ENCODE assay signal across 2 cellular contexts in genomic region chr21:34141373-34141772, GRCh38.
TF ChIP-seq lines count a peak whose summit lies in the region.

No MANE protein-coding gene starts in this region.

TF ChIP-seq in WTC11, 78 proteins besides CTCF, POLR2A, EP300 and RAD21 (continued from another document and continues in another):
- TF ChIP-seq USF1 (CRISPR knock-in tag; IDR thresholded peaks at IDR 0.05) (no peak), ZNF263 (CRISPR knock-in tag; IDR thresholded peaks at IDR 0.05; ENCODE audit: low read depth) (no peak), HMGXB4 (CRISPR knock-in tag; IDR thresholded peaks at IDR 0.05) (no peak), ESRRA (CRISPR knock-in tag; IDR thresholded peaks at IDR 0.05; ENCODE audit: borderline replicate concordance) (no peak), AR (CRISPR knock-in tag; IDR thresholded peaks at IDR 0.05) (no peak), IRF1 (CRISPR knock-in tag; IDR thresholded peaks at IDR 0.05) (no peak), SOX15 (CRISPR knock-in tag; IDR thresholded peaks at IDR 0.05) (no peak), CREB1 (CRISPR knock-in tag; IDR thresholded peaks at IDR 0.05) (no peak), GTF2I (CRISPR knock-in tag; conservative IDR thresholded peaks at IDR 0.05) (no peak), ZNF317 (CRISPR knock-in tag; IDR thresholded peaks at IDR 0.05; ENCODE audit: borderline replicate concordance, low read depth) (no peak), NR1H2 (CRISPR knock-in tag; IDR thresholded peaks at IDR 0.05) (no peak), ETV6 (CRISPR knock-in tag; IDR thresholded peaks at IDR 0.05) (no peak)
- TF ChIP-seq, protein P1, sequence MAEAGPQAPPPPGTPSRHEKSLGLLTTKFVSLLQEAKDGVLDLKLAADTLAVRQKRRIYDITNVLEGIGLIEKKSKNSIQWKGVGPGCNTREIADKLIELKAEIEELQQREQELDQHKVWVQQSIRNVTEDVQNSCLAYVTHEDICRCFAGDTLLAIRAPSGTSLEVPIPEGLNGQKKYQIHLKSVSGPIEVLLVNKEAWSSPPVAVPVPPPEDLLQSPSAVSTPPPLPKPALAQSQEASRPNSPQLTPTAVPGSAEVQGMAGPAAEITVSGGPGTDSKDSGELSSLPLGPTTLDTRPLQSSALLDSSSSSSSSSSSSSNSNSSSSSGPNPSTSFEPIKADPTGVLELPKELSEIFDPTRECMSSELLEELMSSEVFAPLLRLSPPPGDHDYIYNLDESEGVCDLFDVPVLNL (CRISPR knock-in tag; IDR thresholded peaks at IDR 0.05; ENCODE audit: borderline replicate concordance, low read depth): no peak
- TF ChIP-seq, protein P2, sequence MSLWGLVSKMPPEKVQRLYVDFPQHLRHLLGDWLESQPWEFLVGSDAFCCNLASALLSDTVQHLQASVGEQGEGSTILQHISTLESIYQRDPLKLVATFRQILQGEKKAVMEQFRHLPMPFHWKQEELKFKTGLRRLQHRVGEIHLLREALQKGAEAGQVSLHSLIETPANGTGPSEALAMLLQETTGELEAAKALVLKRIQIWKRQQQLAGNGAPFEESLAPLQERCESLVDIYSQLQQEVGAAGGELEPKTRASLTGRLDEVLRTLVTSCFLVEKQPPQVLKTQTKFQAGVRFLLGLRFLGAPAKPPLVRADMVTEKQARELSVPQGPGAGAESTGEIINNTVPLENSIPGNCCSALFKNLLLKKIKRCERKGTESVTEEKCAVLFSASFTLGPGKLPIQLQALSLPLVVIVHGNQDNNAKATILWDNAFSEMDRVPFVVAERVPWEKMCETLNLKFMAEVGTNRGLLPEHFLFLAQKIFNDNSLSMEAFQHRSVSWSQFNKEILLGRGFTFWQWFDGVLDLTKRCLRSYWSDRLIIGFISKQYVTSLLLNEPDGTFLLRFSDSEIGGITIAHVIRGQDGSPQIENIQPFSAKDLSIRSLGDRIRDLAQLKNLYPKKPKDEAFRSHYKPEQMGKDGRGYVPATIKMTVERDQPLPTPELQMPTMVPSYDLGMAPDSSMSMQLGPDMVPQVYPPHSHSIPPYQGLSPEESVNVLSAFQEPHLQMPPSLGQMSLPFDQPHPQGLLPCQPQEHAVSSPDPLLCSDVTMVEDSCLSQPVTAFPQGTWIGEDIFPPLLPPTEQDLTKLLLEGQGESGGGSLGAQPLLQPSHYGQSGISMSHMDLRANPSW (CRISPR knock-in tag; conservative IDR thresholded peaks at IDR 0.05; ENCODE audit: low read depth): no peak
- TF ChIP-seq, protein P3, sequence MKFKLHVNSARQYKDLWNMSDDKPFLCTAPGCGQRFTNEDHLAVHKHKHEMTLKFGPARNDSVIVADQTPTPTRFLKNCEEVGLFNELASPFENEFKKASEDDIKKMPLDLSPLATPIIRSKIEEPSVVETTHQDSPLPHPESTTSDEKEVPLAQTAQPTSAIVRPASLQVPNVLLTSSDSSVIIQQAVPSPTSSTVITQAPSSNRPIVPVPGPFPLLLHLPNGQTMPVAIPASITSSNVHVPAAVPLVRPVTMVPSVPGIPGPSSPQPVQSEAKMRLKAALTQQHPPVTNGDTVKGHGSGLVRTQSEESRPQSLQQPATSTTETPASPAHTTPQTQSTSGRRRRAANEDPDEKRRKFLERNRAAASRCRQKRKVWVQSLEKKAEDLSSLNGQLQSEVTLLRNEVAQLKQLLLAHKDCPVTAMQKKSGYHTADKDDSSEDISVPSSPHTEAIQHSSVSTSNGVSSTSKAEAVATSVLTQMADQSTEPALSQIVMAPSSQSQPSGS (CRISPR knock-in tag; IDR thresholded peaks at IDR 0.05; ENCODE audit: borderline replicate concordance, low read depth): no peak

TF ChIP-seq in liver, 16 proteins besides CTCF, POLR2A, EP300 and RAD21 (continued from another document):
- TF ChIP-seq, protein P4, sequence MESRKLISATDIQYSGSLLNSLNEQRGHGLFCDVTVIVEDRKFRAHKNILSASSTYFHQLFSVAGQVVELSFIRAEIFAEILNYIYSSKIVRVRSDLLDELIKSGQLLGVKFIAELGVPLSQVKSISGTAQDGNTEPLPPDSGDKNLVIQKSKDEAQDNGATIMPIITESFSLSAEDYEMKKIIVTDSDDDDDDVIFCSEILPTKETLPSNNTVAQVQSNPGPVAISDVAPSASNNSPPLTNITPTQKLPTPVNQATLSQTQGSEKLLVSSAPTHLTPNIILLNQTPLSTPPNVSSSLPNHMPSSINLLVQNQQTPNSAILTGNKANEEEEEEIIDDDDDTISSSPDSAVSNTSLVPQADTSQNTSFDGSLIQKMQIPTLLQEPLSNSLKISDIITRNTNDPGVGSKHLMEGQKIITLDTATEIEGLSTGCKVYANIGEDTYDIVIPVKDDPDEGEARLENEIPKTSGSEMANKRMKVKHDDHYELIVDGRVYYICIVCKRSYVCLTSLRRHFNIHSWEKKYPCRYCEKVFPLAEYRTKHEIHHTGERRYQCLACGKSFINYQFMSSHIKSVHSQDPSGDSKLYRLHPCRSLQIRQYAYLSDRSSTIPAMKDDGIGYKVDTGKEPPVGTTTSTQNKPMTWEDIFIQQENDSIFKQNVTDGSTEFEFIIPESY (IDR thresholded peaks at IDR 0.05): no peak
- TF ChIP-seq HNF4A (conservative IDR thresholded peaks at IDR 0.05): peak; percentile 83 to 90
- TF ChIP-seq FOXA2 (IDR thresholded peaks at IDR 0.05): no peak
- TF ChIP-seq REST (IDR thresholded peaks at IDR 0.05): peak; percentile 33
- peak; percentile 68 for TF ChIP-seq SP1 (IDR thresholded peaks at IDR 0.05)
- peak; percentile 53 for TF ChIP-seq NR2F2 (IDR thresholded peaks at IDR 0.05)
- TF ChIP-seq, protein P5, sequence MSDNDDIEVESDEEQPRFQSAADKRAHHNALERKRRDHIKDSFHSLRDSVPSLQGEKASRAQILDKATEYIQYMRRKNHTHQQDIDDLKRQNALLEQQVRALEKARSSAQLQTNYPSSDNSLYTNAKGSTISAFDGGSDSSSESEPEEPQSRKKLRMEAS (IDR thresholded peaks at IDR 0.05): peak; percentile 74
- peak; percentile 72 to 75 for TF ChIP-seq RXRA (IDR thresholded peaks at IDR 0.05)
- TF ChIP-seq FOXA1 (IDR thresholded peaks at IDR 0.05): no peak
- TF ChIP-seq JUND (IDR thresholded peaks at IDR 0.05): peak in 1 of 2 donors; percentile 71
- peak; percentile 43 for TF ChIP-seq YY1 (IDR thresholded peaks at IDR 0.05)
- no peak for TF ChIP-seq EGR1 (IDR thresholded peaks at IDR 0.05; ENCODE audit: low read depth in 2 of 2)
- peak; percentile 63 for TF ChIP-seq ATF3 (IDR thresholded peaks at IDR 0.05)
- TF ChIP-seq GABPA (IDR thresholded peaks at IDR 0.05 in 1 of 2, conservative IDR thresholded peaks at IDR 0.05 in 1 of 2): no peak
